In the genomic region with DNA sequence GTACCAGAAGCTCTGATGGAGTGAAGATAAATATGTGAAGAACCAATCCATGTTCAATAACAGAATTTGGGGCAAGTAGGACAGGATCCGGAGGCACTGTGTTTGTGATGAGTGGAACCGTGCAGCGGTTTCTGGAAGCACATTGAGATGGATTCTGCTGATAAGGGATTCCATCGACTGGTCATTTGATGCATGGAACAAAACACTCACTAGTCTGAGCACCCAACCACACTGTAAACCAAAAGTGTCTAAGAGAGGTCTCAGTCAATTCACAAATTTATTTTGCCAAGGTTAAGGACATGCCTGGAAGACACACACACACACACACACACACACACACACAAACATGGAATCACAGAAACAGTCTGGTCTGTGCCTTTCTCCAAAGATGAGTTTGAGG, we compare ENCODE assay signal across 19 cellular contexts.
"Had no signal": no experiment of that assay in that cellular context is flagged by ENCODE, and none has a peak within 500 bp of the region (broad histone marks: within the 10 kb centered on the region; RNA-seq: fewer than 3 reads in every experiment).

No MANE protein-coding gene starts in this region.

- H3K36me3 ChIP-seq: brain microvascular endothelial cell, heart right ventricle, neutrophil, right lobe of liver, thoracic aorta had no signal

- H3K79me2 ChIP-seq: parathyroid adenoma had no signal

- H3K4me3 Mint-ChIP-seq: activated CD4-positive, alpha-beta memory T cell treated with anti-CD3 and anti-CD28 coated beads, Interleukin-2, amount 10 ng/mL, durations not matched to agents 7 days and 5 days; activated CD8-positive, alpha-beta memory T cell treated with anti-CD3 and anti-CD28 coated beads, Interleukin-2, amount 10 ng/mL, durations not matched to agents 7 days and 5 days; activated T-helper 17 cell treated with anti-CD3 and anti-CD28 coated beads, Interleukin-2, amount 50 U/mL, for 72 hours; memory B cell; naive thymus-derived CD4-positive, alpha-beta T cell; stimulated activated naive B cell treated with anti-CD40 and anti-IgM and Interleukin-4, amounts not matched to agents 10 μg/mL and 1 μg/mL and 100 μg/mL, for 72 hours had no signal

- H3K27me3 Mint-ChIP-seq: activated CD4-positive, alpha-beta memory T cell treated with anti-CD3 and anti-CD28 coated beads, Interleukin-2, amount 10 ng/mL, durations not matched to agents 7 days and 5 days; activated CD8-positive, alpha-beta memory T cell treated with anti-CD3 and anti-CD28 coated beads, Interleukin-2, amount 10 ng/mL, durations not matched to agents 7 days and 5 days; activated T-helper 17 cell treated with anti-CD3 and anti-CD28 coated beads, Interleukin-2, amount 50 U/mL, for 72 hours; memory B cell; stimulated activated naive B cell treated with anti-CD40 and anti-IgM and Interleukin-4, amounts not matched to agents 10 μg/mL and 1 μg/mL and 100 μg/mL, for 72 hours had no signal

- H3K9me3 Mint-ChIP-seq: memory B cell; stimulated activated naive B cell treated with anti-CD40 and anti-IgM and Interleukin-4, amounts not matched to agents 10 μg/mL and 1 μg/mL and 100 μg/mL, for 72 hours had no signal

- H3K9me3 ChIP-seq: heart right ventricle, neutrophil, right lobe of liver, thoracic aorta had no signal

- H3K27ac ChIP-seq: heart right ventricle, neutrophil, parathyroid adenoma, right lobe of liver, thoracic aorta had no signal

- H3K27me3 ChIP-seq: brain microvascular endothelial cell, neutrophil, right lobe of liver had no signal

- H3K4me1 Mint-ChIP-seq: activated CD4-positive, alpha-beta memory T cell treated with anti-CD3 and anti-CD28 coated beads, Interleukin-2, amount 10 ng/mL, durations not matched to agents 7 days and 5 days; activated CD8-positive, alpha-beta memory T cell treated with anti-CD3 and anti-CD28 coated beads, Interleukin-2, amount 10 ng/mL, durations not matched to agents 7 days and 5 days; activated T-helper 17 cell treated with anti-CD3 and anti-CD28 coated beads, Interleukin-2, amount 50 U/mL, for 72 hours; memory B cell; naive thymus-derived CD4-positive, alpha-beta T cell had no signal

- H3K27ac Mint-ChIP-seq: activated CD4-positive, alpha-beta memory T cell treated with anti-CD3 and anti-CD28 coated beads, Interleukin-2, amount 10 ng/mL, durations not matched to agents 7 days and 5 days; activated CD8-positive, alpha-beta memory T cell treated with anti-CD3 and anti-CD28 coated beads, Interleukin-2, amount 10 ng/mL, durations not matched to agents 7 days and 5 days; activated T-helper 17 cell treated with anti-CD3 and anti-CD28 coated beads, Interleukin-2, amount 50 U/mL, for 72 hours; memory B cell; naive thymus-derived CD4-positive, alpha-beta T cell; stimulated activated naive B cell treated with anti-CD40 and anti-IgM and Interleukin-4, amounts not matched to agents 10 μg/mL and 1 μg/mL and 100 μg/mL, for 72 hours had no signal

- H3K36me3 Mint-ChIP-seq: activated CD8-positive, alpha-beta memory T cell treated with anti-CD3 and anti-CD28 coated beads, Interleukin-2, amount 10 ng/mL, durations not matched to agents 7 days and 5 days; memory B cell; naive thymus-derived CD4-positive, alpha-beta T cell; stimulated activated naive B cell treated with anti-CD40 and anti-IgM and Interleukin-4, amounts not matched to agents 10 μg/mL and 1 μg/mL and 100 μg/mL, for 72 hours had no signal

- DNase-seq: activated CD4-positive, alpha-beta memory T cell treated with anti-CD3 and anti-CD28 coated beads, Interleukin-2, amount 10 ng/mL, durations not matched to agents 7 days and 5 days; activated CD4-positive, alpha-beta T cell treated with anti-CD3 and anti-CD28 coated beads for 48 hours; activated CD4-positive, CD25-positive, alpha-beta regulatory T cell; activated CD8-positive, alpha-beta memory T cell treated with anti-CD3 and anti-CD28 coated beads, Interleukin-2, amount 10 ng/mL, durations not matched to agents 7 days and 5 days; activated naive CD4-positive, alpha-beta T cell treated with Interleukin-2 at 50 U/mL for 16 hours; activated T-cell treated with anti-CD3 and anti-CD28 coated beads, Interleukin-2, amount 50 U/mL, for 1 hour; anterior cingulate cortex; cortex of kidney; heart right ventricle; kidney glomerular epithelial cell; naive thymus-derived CD4-positive, alpha-beta T cell; right lobe of liver; stimulated activated naive B cell treated with anti-CD40 and anti-IgM and Interleukin-4, amounts not matched to agents 10 μg/mL and 1 μg/mL and 100 μg/mL, for 72 hours had no signal

- H3K9ac ChIP-seq: parathyroid adenoma had no signal

- H3K4me1 ChIP-seq: parathyroid adenoma, right lobe of liver had no signal

- H2AFZ ChIP-seq: parathyroid adenoma had no signal

- H3K4me3 ChIP-seq: heart right ventricle, right lobe of liver, thoracic aorta had no signal
